1 cellular context compared by ENCODE assay signal in genomic region chr11:6402561-6402981, GRCh38.
TF ChIP-seq lines count a peak whose summit lies in the region.

No MANE protein-coding gene starts in this region.

TF ChIP-seq in GM23338, 12 proteins besides CTCF, POLR2A, EP300 and RAD21 (continued from another document):
- no peak for TF ChIP-seq ZNF462 (CRISPR knock-in tag; IDR thresholded peaks at IDR 0.05)
TF ChIP-seq in GM23338: peak in this region for 0.
